Comparison of ENCODE assay signal across 1 cellular context in the genomic region with DNA sequence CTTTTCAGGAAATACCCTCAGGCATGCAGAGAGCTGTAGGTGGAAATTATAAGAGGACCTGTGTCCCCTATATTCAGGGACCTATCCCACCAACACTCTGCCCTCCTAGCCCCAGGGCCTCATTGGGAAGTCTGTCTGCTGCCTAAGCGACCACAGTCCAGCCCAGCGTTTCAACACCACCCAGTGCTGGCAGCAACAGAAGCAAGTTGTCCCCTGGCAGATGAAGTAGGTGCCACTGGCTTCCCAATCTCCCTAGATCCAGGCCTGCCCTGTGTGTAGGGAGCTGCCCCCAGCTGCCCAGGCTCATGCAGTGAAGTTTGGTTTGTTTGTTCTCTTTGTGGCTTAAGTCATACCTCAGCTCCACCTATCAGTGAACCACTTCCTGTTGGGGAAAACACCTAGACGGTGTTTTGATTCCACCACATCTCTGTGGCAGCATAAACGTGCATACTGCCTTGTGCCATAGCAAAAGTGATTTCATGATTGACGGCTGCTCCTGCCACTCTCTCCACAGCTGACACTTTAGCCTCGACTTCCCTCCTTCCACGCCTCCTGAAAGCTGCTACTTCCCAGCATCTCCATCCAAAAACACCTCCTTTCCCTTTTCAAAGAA.
TF ChIP-seq lines count a peak whose summit lies in the region.

No MANE protein-coding gene starts in this region.

TF ChIP-seq in GM12878, 131 proteins besides CTCF, POLR2A, EP300 and RAD21 (continued from another document):
- peak; percentile 58; the same call in 1 of the 2 replicates for TF ChIP-seq TBL1XR1 (IDR thresholded peaks at IDR 0.05; ENCODE audit: low read depth, low read length)
- TF ChIP-seq DPF2 (IDR thresholded peaks at IDR 0.05), result peak; percentile 86
- TF ChIP-seq, protein P1, sequence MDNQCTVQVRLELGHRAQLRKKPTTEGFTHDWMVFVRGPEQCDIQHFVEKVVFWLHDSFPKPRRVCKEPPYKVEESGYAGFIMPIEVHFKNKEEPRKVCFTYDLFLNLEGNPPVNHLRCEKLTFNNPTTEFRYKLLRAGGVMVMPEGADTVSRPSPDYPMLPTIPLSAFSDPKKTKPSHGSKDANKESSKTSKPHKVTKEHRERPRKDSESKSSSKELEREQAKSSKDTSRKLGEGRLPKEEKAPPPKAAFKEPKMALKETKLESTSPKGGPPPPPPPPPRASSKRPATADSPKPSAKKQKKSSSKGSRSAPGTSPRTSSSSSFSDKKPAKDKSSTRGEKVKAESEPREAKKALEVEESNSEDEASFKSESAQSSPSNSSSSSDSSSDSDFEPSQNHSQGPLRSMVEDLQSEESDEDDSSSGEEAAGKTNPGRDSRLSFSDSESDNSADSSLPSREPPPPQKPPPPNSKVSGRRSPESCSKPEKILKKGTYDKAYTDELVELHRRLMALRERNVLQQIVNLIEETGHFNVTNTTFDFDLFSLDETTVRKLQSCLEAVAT (IDR thresholded peaks at IDR 0.05), result peak; percentile 86; the same call in 1 of the 2 replicates
- no peak for TF ChIP-seq RAD51 (IDR thresholded peaks at IDR 0.05)
- TF ChIP-seq RB1 (IDR thresholded peaks at IDR 0.05; ENCODE audit: borderline replicate concordance), result no peak
- peak; percentile 52; the same call in 1 of the 3 replicates for TF ChIP-seq POU2F2 (IDR thresholded peaks at IDR 0.05; ENCODE audit: borderline replicate concordance, low read depth, low read length)
- TF ChIP-seq SIN3A (IDR thresholded peaks at IDR 0.05; ENCODE audit: low read depth, low read length), result no peak
- no peak for TF ChIP-seq JUNB (IDR thresholded peaks at IDR 0.05)
- no peak for TF ChIP-seq ESRRA (IDR thresholded peaks at IDR 0.05; ENCODE audit: low read length)
- TF ChIP-seq MTA3 (IDR thresholded peaks at IDR 0.05; ENCODE audit: borderline replicate concordance, low read length), result no peak
- TF ChIP-seq, protein P2, sequence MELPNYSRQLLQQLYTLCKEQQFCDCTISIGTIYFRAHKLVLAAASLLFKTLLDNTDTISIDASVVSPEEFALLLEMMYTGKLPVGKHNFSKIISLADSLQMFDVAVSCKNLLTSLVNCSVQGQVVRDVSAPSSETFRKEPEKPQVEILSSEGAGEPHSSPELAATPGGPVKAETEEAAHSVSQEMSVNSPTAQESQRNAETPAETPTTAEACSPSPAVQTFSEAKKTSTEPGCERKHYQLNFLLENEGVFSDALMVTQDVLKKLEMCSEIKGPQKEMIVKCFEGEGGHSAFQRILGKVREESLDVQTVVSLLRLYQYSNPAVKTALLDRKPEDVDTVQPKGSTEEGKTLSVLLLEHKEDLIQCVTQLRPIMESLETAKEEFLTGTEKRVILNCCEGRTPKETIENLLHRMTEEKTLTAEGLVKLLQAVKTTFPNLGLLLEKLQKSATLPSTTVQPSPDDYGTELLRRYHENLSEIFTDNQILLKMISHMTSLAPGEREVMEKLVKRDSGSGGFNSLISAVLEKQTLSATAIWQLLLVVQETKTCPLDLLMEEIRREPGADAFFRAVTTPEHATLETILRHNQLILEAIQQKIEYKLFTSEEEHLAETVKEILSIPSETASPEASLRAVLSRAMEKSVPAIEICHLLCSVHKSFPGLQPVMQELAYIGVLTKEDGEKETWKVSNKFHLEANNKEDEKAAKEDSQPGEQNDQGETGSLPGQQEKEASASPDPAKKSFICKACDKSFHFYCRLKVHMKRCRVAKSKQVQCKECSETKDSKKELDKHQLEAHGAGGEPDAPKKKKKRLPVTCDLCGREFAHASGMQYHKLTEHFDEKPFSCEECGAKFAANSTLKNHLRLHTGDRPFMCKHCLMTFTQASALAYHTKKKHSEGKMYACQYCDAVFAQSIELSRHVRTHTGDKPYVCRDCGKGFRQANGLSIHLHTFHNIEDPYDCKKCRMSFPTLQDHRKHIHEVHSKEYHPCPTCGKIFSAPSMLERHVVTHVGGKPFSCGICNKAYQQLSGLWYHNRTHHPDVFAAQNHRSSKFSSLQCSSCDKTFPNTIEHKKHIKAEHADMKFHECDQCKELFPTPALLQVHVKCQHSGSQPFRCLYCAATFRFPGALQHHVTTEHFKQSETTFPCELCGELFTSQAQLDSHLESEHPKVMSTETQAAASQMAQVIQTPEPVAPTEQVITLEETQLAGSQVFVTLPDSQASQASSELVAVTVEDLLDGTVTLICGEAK (IDR thresholded peaks at IDR 0.05; ENCODE audit: borderline replicate concordance), result peak; percentile 53; the same call in 1 of the 2 replicates
- TF ChIP-seq CHD2 (IDR thresholded peaks at IDR 0.05; ENCODE audit: borderline replicate concordance, low read depth, low read length), result 0 out of 2 replicates have a peak, but pooled peaks have one; percentile 27
- no peak for TF ChIP-seq HDAC2 (IDR thresholded peaks at IDR 0.05)
- TF ChIP-seq, protein P3, sequence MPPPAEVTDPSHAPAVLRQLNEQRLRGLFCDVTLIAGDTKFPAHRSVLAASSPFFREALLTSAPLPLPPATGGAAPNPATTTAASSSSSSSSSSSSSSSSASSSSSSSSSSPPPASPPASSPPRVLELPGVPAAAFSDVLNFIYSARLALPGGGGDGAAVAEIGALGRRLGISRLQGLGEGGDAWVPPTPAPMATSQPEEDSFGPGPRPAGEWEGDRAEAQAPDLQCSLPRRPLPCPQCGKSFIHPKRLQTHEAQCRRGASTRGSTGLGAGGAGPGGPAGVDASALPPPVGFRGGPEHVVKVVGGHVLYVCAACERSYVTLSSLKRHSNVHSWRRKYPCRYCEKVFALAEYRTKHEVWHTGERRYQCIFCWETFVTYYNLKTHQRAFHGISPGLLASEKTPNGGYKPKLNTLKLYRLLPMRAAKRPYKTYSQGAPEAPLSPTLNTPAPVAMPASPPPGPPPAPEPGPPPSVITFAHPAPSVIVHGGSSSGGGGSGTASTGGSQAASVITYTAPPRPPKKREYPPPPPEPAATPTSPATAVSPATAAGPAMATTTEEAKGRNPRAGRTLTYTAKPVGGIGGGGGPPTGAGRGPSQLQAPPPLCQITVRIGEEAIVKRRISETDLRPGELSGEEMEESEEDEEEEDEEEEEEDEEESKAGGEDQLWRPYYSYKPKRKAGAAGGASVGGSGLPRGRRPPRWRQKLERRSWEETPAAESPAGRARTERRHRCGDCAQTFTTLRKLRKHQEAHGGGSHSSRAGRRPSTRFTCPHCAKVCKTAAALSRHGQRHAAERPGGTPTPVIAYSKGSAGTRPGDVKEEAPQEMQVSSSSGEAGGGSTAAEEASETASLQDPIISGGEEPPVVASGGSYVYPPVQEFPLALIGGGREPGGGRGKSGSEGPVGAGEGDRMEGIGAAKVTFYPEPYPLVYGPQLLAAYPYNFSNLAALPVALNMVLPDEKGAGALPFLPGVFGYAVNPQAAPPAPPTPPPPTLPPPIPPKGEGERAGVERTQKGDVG (CRISPR knock-in tag; IDR thresholded peaks at IDR 0.05), result no peak
- TF ChIP-seq CBFB (IDR thresholded peaks at IDR 0.05; ENCODE audit: low read depth), result 0 out of 2 replicates have a peak, but pooled peaks have one; percentile 47
- TF ChIP-seq CBX5 (IDR thresholded peaks at IDR 0.05; ENCODE audit: low read depth), result no peak
- TF ChIP-seq ZBED1 (IDR thresholded peaks at IDR 0.05; ENCODE audit: borderline replicate concordance), result no peak
- TF ChIP-seq, protein P4, sequence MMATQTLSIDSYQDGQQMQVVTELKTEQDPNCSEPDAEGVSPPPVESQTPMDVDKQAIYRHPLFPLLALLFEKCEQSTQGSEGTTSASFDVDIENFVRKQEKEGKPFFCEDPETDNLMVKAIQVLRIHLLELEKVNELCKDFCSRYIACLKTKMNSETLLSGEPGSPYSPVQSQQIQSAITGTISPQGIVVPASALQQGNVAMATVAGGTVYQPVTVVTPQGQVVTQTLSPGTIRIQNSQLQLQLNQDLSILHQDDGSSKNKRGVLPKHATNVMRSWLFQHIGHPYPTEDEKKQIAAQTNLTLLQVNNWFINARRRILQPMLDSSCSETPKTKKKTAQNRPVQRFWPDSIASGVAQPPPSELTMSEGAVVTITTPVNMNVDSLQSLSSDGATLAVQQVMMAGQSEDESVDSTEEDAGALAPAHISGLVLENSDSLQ (IDR thresholded peaks at IDR 0.05), result peak; percentile 98
- TF ChIP-seq EZH2 (IDR thresholded peaks at IDR 0.05; ENCODE audit: borderline replicate concordance, control insufficient read depth, low read depth, low read length), result no peak
- TF ChIP-seq, protein P5, sequence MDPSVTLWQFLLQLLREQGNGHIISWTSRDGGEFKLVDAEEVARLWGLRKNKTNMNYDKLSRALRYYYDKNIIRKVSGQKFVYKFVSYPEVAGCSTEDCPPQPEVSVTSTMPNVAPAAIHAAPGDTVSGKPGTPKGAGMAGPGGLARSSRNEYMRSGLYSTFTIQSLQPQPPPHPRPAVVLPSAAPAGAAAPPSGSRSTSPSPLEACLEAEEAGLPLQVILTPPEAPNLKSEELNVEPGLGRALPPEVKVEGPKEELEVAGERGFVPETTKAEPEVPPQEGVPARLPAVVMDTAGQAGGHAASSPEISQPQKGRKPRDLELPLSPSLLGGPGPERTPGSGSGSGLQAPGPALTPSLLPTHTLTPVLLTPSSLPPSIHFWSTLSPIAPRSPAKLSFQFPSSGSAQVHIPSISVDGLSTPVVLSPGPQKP (IDR thresholded peaks at IDR 0.05; ENCODE audit: low read depth, low read length), result no peak
- TF ChIP-seq ZZZ3 (IDR thresholded peaks at IDR 0.05; ENCODE audit: control insufficient read depth, insufficient read length, low read depth), result no peak
- peak; percentile 79; the same call in 1 of the 2 replicates for TF ChIP-seq RCOR1 (conservative IDR thresholded peaks at IDR 0.05; ENCODE audit: low read depth, low read length)
- TF ChIP-seq BACH1 (IDR thresholded peaks at IDR 0.05; ENCODE audit: borderline replicate concordance), result peak; percentile 57; the same call in 1 of the 2 replicates
- TF ChIP-seq SMC3 (IDR thresholded peaks at IDR 0.05; ENCODE audit: borderline replicate concordance, low read length), result no peak
TF ChIP-seq in GM12878: peak in this region for 38.
